In genomic region chr10:117994771-117995170, GRCh38 we compare ENCODE assay signal across 25 cellular contexts.
"Had no signal": no experiment of that assay in that cellular context is flagged by ENCODE, and none has a peak within 500 bp of the region (broad histone marks: within the 10 kb centered on the region; RNA-seq: fewer than 3 reads in every experiment).

No MANE protein-coding gene starts in this region.

- H3K4me1 ChIP-seq: left ventricle myocardium inferior, pancreas, prostate gland, stomach, testis, thyroid gland, transverse colon, upper lobe of left lung, vagina had no signal

- H3K27me3 ChIP-seq: pancreas, stomach, testis, thyroid gland, transverse colon, upper lobe of left lung, vagina had no signal

- H3K9me3 ChIP-seq: left ventricle myocardium inferior, mucosa of descending colon, pancreas, prostate gland, stomach, testis, thyroid gland, transverse colon, upper lobe of left lung, vagina had no signal

- H3K36me3 ChIP-seq: pancreas, prostate gland, thyroid gland, transverse colon, upper lobe of left lung, vagina had no signal

- H3K4me3 ChIP-seq: left ventricle myocardium inferior, mucosa of descending colon, pancreas, prostate gland, skin epidermis, stomach, testis, thyroid gland, transverse colon, upper lobe of left lung, vagina had no signal

- H3K27ac ChIP-seq: left ventricle myocardium inferior, pancreas, prostate gland, skin epidermis, stomach, testis, thyroid gland, transverse colon, upper lobe of left lung, vagina had no signal

- FAIRE-seq: pancreas had no signal

- DNase-seq: hippocampal formation; islet precursor cell; left ventricle myocardium inferior; midbrain; mucosa of descending colon; naive thymus-derived CD4-positive, alpha-beta T cell; nucleus accumbens; pancreas; posterior cingulate gyrus; retina; right cardiac atrium; stimulated activated CD4-positive, alpha-beta T cell treated with anti-CD3 and anti-CD28 coated beads, Interleukin-12 subunit alpha, Interleukin-12 subunit beta, amount 100 ng/mL, for 4 hours; stimulated activated CD4-positive, alpha-beta T cell treated with anti-CD3 and anti-CD28 coated beads, Interleukin-15, amount 100 ng/mL, for 24 hours; stimulated activated CD4-positive, alpha-beta T cell treated with anti-CD3 and anti-CD28 coated beads, Interleukin-2, amount 100 ng/mL, for 24 hours; stimulated activated CD4-positive, alpha-beta T cell treated with anti-CD3 and anti-CD28 coated beads, Interleukin-4, amount 100 ng/mL, for 1 hour; stimulated activated naive B cell treated with anti-CD40 and anti-IgM and Interleukin-4, amounts not matched to agents 10 μg/mL and 1 μg/mL and 100 μg/mL, for 72 hours; stimulated activated naive CD8-positive, alpha-beta T cell treated with anti-CD3 and anti-CD28 coated beads, Interleukin-15, Interleukin-2, amounts not matched to agents 100 U/mL and 50 U/mL, for 24 hours; stomach; testis; thyroid gland; transverse colon; upper lobe of left lung had no signal
